ENCODE assay signal across 31 cellular contexts in the genomic region with DNA sequence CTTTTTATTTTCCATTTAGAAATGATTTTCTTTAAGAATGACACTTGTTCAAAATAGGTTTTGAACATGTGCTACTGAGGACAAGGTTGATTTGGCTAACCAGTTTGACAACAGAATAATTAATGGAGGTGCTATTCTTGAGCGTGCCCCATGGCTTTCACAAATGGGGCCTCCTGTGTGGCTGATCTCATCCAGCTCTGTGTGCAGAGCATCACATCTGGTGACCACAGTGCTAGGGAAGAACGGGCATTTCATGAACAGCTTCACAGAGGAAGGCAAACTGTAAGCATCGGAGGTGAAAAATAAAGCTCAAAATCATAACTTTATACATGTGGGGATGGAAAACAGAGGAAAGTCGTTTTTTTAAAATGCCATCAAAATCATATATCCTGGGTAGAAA.
"Had no signal": no experiment of that assay in that cellular context is flagged by ENCODE, and none has a peak within 500 bp of the region (broad histone marks: within the 10 kb centered on the region; RNA-seq: fewer than 3 reads in every experiment).

No MANE protein-coding gene starts in this region.

- H3K4me3 Mint-ChIP-seq: activated CD4-positive, alpha-beta memory T cell treated with anti-CD3 and anti-CD28 coated beads, Interleukin-2, amount 10 ng/mL, durations not matched to agents 7 days and 5 days; activated CD4-positive, alpha-beta T cell treated with anti-CD3 and anti-CD28 coated beads for 36 hours; activated CD4-positive, alpha-beta T cell treated with anti-CD3 and anti-CD28 coated beads, Interleukin-2, amount 10 ng/mL, durations not matched to agents 7 days and 5 days; activated CD8-positive, alpha-beta memory T cell treated with anti-CD3 and anti-CD28 coated beads, Interleukin-2, amount 10 ng/mL, durations not matched to agents 7 days and 5 days; activated CD8-positive, alpha-beta T cell treated with anti-CD3 and anti-CD28 coated beads, Interleukin-2, amount 10 ng/mL, durations not matched to agents 7 days and 5 days; activated naive CD4-positive, alpha-beta T cell treated with anti-CD3 and anti-CD28 coated beads, Interleukin-2, amount 10 ng/mL, durations not matched to agents 7 days and 5 days; activated naive CD4-positive, alpha-beta T cell treated with anti-CD3 and anti-CD28 coated beads, Interleukin-2, amount 50 U/mL, for 24 hours; activated naive CD8-positive, alpha-beta T cell; activated naive CD8-positive, alpha-beta T cell treated with anti-CD3 and anti-CD28 coated beads, Interleukin-2, amount 10 ng/mL, durations not matched to agents 7 days and 5 days; activated naive CD8-positive, alpha-beta T cell treated with anti-CD3 and anti-CD28 coated beads, Interleukin-2, amount 50 U/mL, for 24 hours; activated T-cell treated with anti-CD3 and anti-CD28 coated beads, Interleukin-2, amount 50 U/mL, for 24 hours; brain; central memory CD8-positive, alpha-beta T cell; T-helper 1 cell treated with Interleukin-12 subunit alpha and Interleukin-12 subunit beta and Interleukin-4 antibody, amounts not matched to agents 30 μg/mL and 1 μg/mL, for 36 hours; T-helper 2 cell treated with Interferon-gamma antibody and Interleukin-4, amounts not matched to agents 5 μg/mL and 100 μg/mL, for 36 hours; WTC11 had no signal

- H3K27ac ChIP-seq: ascending aorta, cardiac muscle cell had no signal

- H3K27me3 ChIP-seq: ascending aorta, cardiac muscle cell had no signal

- H3K9me3 ChIP-seq: ascending aorta had no signal

- H3K36me3 Mint-ChIP-seq: activated CD8-positive, alpha-beta memory T cell treated with anti-CD3 and anti-CD28 coated beads, Interleukin-2, amount 10 ng/mL, durations not matched to agents 7 days and 5 days; activated naive CD4-positive, alpha-beta T cell treated with anti-CD3 and anti-CD28 coated beads, Interleukin-2, amount 10 ng/mL, durations not matched to agents 7 days and 5 days; activated naive CD4-positive, alpha-beta T cell treated with anti-CD3 and anti-CD28 coated beads, Interleukin-2, amount 50 U/mL, for 24 hours; activated naive CD8-positive, alpha-beta T cell; activated naive CD8-positive, alpha-beta T cell treated with anti-CD3 and anti-CD28 coated beads, Interleukin-2, amount 10 ng/mL, durations not matched to agents 7 days and 5 days had no signal

- H3K36me3 ChIP-seq: cardiac muscle cell had no signal

- H3K4me3 ChIP-seq: ascending aorta, cardiac muscle cell had no signal

- ATAC-seq: activated CD4-positive, alpha-beta T cell treated with anti-CD3 and anti-CD28 coated beads for 36 hours; activated CD4-positive, CD25-positive, alpha-beta regulatory T cell treated with anti-CD3 and anti-CD28 coated beads, Interleukin-2, amount 50 U/mL, for 24 hours; activated CD8-positive, alpha-beta memory T cell treated with anti-CD3 and anti-CD28 coated beads, Interleukin-2, amount 10 ng/mL, durations not matched to agents 7 days and 5 days; activated CD8-positive, alpha-beta T cell treated with anti-CD3 and anti-CD28 coated beads, Interleukin-2, amount 10 ng/mL, durations not matched to agents 7 days and 5 days; activated naive CD8-positive, alpha-beta T cell treated with anti-CD3 and anti-CD28 coated beads, Interleukin-2, amount 50 U/mL, for 24 hours had no signal

- H3K27me3 Mint-ChIP-seq: brain had no signal

- DNase-seq: activated CD4-positive, alpha-beta T cell treated with anti-CD3 and anti-CD28 coated beads for 1 hour; activated CD4-positive, alpha-beta T cell treated with anti-CD3 and anti-CD28 coated beads, Interleukin-2, amount 50 U/mL, for 48 hours; activated CD4-positive, CD25-positive, alpha-beta regulatory T cell; activated CD8-positive, alpha-beta memory T cell treated with anti-CD3 and anti-CD28 coated beads for 24 hours; activated CD8-positive, alpha-beta memory T cell treated with anti-CD3 and anti-CD28 coated beads, Interleukin-2, amount 10 ng/mL, durations not matched to agents 7 days and 5 days; activated CD8-positive, alpha-beta memory T cell treated with anti-CD3 and anti-CD28 coated beads, Interleukin-2, amount 50 U/mL, for 48 hours; activated effector memory CD4-positive, alpha-beta T cell treated with Interleukin-2 at 50 U/mL for 16 hours; activated gamma-delta T cell; activated naive CD4-positive, alpha-beta T cell treated with Interleukin-2 at 50 U/mL for 16 hours; activated naive CD8-positive, alpha-beta T cell treated with anti-CD3 and anti-CD28 coated beads, Interleukin-2, amount 10 ng/mL, durations not matched to agents 7 days and 5 days; activated T-cell treated with anti-CD3 and anti-CD28 coated beads, Interleukin-2, amount 50 U/mL, for 24 hours; activated T-cell treated with anti-CD3 and anti-CD28 coated beads, Interleukin-2, amount 50 U/mL, for 48 hours; anterior cingulate cortex; T-helper 9 cell had no signal

- H3K9me3 Mint-ChIP-seq: activated CD4-positive, alpha-beta memory T cell treated with anti-CD3 and anti-CD28 coated beads, Interleukin-2, amount 10 ng/mL, durations not matched to agents 7 days and 5 days; activated CD4-positive, alpha-beta T cell treated with anti-CD3 and anti-CD28 coated beads, Interleukin-2, amount 10 ng/mL, durations not matched to agents 7 days and 5 days; activated naive CD4-positive, alpha-beta T cell treated with anti-CD3 and anti-CD28 coated beads, Interleukin-2, amount 10 ng/mL, durations not matched to agents 7 days and 5 days had no signal

- H3K4me1 Mint-ChIP-seq: activated CD4-positive, alpha-beta memory T cell treated with anti-CD3 and anti-CD28 coated beads, Interleukin-2, amount 10 ng/mL, durations not matched to agents 7 days and 5 days; activated CD8-positive, alpha-beta memory T cell treated with anti-CD3 and anti-CD28 coated beads, Interleukin-2, amount 10 ng/mL, durations not matched to agents 7 days and 5 days; activated naive CD4-positive, alpha-beta T cell treated with anti-CD3 and anti-CD28 coated beads, Interleukin-2, amount 10 ng/mL, durations not matched to agents 7 days and 5 days; activated naive CD8-positive, alpha-beta T cell treated with anti-CD3 and anti-CD28 coated beads, Interleukin-2, amount 50 U/mL, for 24 hours; central memory CD8-positive, alpha-beta T cell had no signal

- H3K27ac Mint-ChIP-seq: activated CD4-positive, alpha-beta memory T cell treated with anti-CD3 and anti-CD28 coated beads, Interleukin-2, amount 10 ng/mL, durations not matched to agents 7 days and 5 days; activated CD4-positive, alpha-beta T cell treated with anti-CD3 and anti-CD28 coated beads for 36 hours; activated CD4-positive, alpha-beta T cell treated with anti-CD3 and anti-CD28 coated beads, Interleukin-2, amount 10 ng/mL, durations not matched to agents 7 days and 5 days; activated CD8-positive, alpha-beta memory T cell treated with anti-CD3 and anti-CD28 coated beads, Interleukin-2, amount 10 ng/mL, durations not matched to agents 7 days and 5 days; activated CD8-positive, alpha-beta T cell treated with anti-CD3 and anti-CD28 coated beads, Interleukin-2, amount 10 ng/mL, durations not matched to agents 7 days and 5 days; activated naive CD4-positive, alpha-beta T cell treated with anti-CD3 and anti-CD28 coated beads, Interleukin-2, amount 10 ng/mL, durations not matched to agents 7 days and 5 days; activated naive CD4-positive, alpha-beta T cell treated with anti-CD3 and anti-CD28 coated beads, Interleukin-2, amount 50 U/mL, for 24 hours; activated naive CD8-positive, alpha-beta T cell; activated naive CD8-positive, alpha-beta T cell treated with anti-CD3 and anti-CD28 coated beads, Interleukin-2, amount 10 ng/mL, durations not matched to agents 7 days and 5 days; activated naive CD8-positive, alpha-beta T cell treated with anti-CD3 and anti-CD28 coated beads, Interleukin-2, amount 50 U/mL, for 24 hours; activated T-cell treated with anti-CD3 and anti-CD28 coated beads, Interleukin-2, amount 50 U/mL, for 24 hours; activated T-helper 2 cell treated with anti-CD3 and anti-CD28 coated beads, Interferon-gamma antibody, Interleukin-2, Interleukin-4, amounts not matched to agents 10 μg/mL and 5 μg/mL and 100 μg/mL, durations not matched to agents 14 hours and 24 hours and 36 hours; T-helper 1 cell treated with Interleukin-12 subunit alpha and Interleukin-12 subunit beta and Interleukin-4 antibody, amounts not matched to agents 30 μg/mL and 1 μg/mL, for 36 hours; T-helper 2 cell treated with Interferon-gamma antibody and Interleukin-4, amounts not matched to agents 5 μg/mL and 100 μg/mL, for 36 hours had no signal
